8 cellular contexts compared by ENCODE assay signal in genomic region chr3:169147246-169148008, GRCh38.
A peak's percentile ranks its signal among the peaks of the same experiment; 100 is the strongest.
DNase-seq lines count a peak whose midpoint lies in the region; ATAC-seq and TF ChIP-seq lines count a peak whose summit lies in the region.

No MANE protein-coding gene starts in this region.

- H3K79me2 ChIP-seq in mesendoderm (ENCODE audit: control insufficient read depth, insufficient read depth, low read length): no peaks in the 10 kb centered on the region

- intact Hi-C loops in transverse colon (cut with DNase I; ENCODE audit: low total_unique reads): loop anchor here (5.0 kb wide), 1 partner anchor 515 kb away; the partner anchor contains the start of gene MECOM

- H3K4me3 ChIP-seq in mesendoderm (ENCODE audit: low read length): no peak overlapping the region
- peak overlapping the region; percentile 6 to 64 (median 48) for H3K4me3 ChIP-seq in transverse colon

- H3K4me1 ChIP-seq in mesendoderm (ENCODE audit: control insufficient read depth, low read depth, low read length) (peaks cover 2% of the 10 kb centered on the region), transverse colon (peaks cover 6 to 70% (median 30%) of the 10 kb centered on the region in 4 donors)

- no peak for TF ChIP-seq CTCF in transverse colon (IDR thresholded peaks at IDR 0.05)

- H3K27ac ChIP-seq in mesendoderm (ENCODE audit: low read depth, low read length): no peak overlapping the region
- peak overlapping the region; percentile 84 to 90 (median 88) for H3K27ac ChIP-seq in transverse colon

- in situ Hi-C loops in transverse colon (cut with MboI; ENCODE audit: low pct_ligation_motif_present in 1 of 4, low pct_unique_long_range_greater_than_20kb in 1 of 4, low sequenced_read_pairs in 3 of 4): loop anchor here in 2 of 4 donors (25.0 kb wide), 1 partner anchor 515 kb away; the partner anchor contains the start of gene MECOM (in 2 of the 2)

- no peaks in the 10 kb centered on the region for H3K79me1 ChIP-seq in mesendoderm (ENCODE audit: low read length)

- no peak overlapping the region for H3K27ac Mint-ChIP-seq in T-cell

- no peak overlapping the region for H2AK5ac ChIP-seq in mesendoderm (ENCODE audit: low read length)

- no peak overlapping the region for H3K18ac ChIP-seq in mesendoderm (ENCODE audit: low read length)

- no peaks in the 10 kb centered on the region for H3K9me3 ChIP-seq in transverse colon

- no peak overlapping the region for H3K23ac ChIP-seq in mesendoderm (ENCODE audit: low read length)

- H3K9me3 Mint-ChIP-seq in T-cell: peaks cover 0 to 2% (median 0%) of the 10 kb centered on the region in 3 donors

- CTCF ChIA-PET in T-cell (lab: Charles Lee): no interaction called here

- no peaks in the 10 kb centered on the region for H3K36me3 ChIP-seq in mesendoderm (ENCODE audit: control insufficient read depth, insufficient read depth, low read length)
- H3K36me3 ChIP-seq in transverse colon: no peaks in the 10 kb centered on the region

- no peak overlapping the region for H2BK5ac ChIP-seq in mesendoderm (ENCODE audit: low read length)

- ATAC-seq in T-cell (replicated peaks in 1 of 4) (no peak), HG03342 (IDR thresholded peaks at IDR 0.05; ENCODE audit: unreplicated experiment) (no peak)

- WGBS in mesendoderm (ENCODE audit: extremely low coverage, insufficient coverage, low lambda C conversion rate): no CpG with 5 or more reads among the region's 29 CpGs
- 1 to 3% methylated on average over 12 to 29 of the region's 29 CpGs for WGBS in transverse colon (ENCODE audit: low coverage in 1 of 2), 2 donors

- H4K5ac ChIP-seq in mesendoderm (ENCODE audit: low read length): no peak overlapping the region

- POLR2A ChIA-PET in T-cell (lab: Charles Lee): no interaction called here

- no peak overlapping the region for H3K4ac ChIP-seq in mesendoderm (ENCODE audit: low read depth, low read length)

- no peaks in the 10 kb centered on the region for H3K36me3 Mint-ChIP-seq in T-cell

- peaks cover 62 to 66% of the 10 kb centered on the region in 2 donors for H3K27me3 Mint-ChIP-seq in T-cell

- peak overlapping the region; percentile 46 for H3K56ac ChIP-seq in mesendoderm (ENCODE audit: low read length)

- peaks cover 28 to 30% (median 29%) of the 10 kb centered on the region in 3 donors for H3K4me1 Mint-ChIP-seq in T-cell

- no peak for TF ChIP-seq POLR2A in transverse colon (IDR thresholded peaks at IDR 0.05)

- no peak for TF ChIP-seq EP300 in transverse colon (IDR thresholded peaks at IDR 0.05; ENCODE audit: low read depth)

- peak overlapping the region; percentile 41 to 78 (median 59) for H3K4me3 Mint-ChIP-seq in T-cell

- DNase-seq in CMK (ENCODE audit: low read depth) (peak; percentile 45), HuH-7.5 (ENCODE audit: low spot score) (peak; percentile 43), T-cell (no peak), epidermal melanocyte (ENCODE audit: insufficient read length, low spot score) (peak; percentile 27), mesendoderm (peak; percentile 95), transverse colon (peak; percentile 60)
- no peak for DNase-seq in activated effector memory CD4-positive, alpha-beta T cell treated with Interleukin-2 at 50 U/mL for 16 hours

- peak overlapping the region; percentile 53 for H3K4me2 ChIP-seq in mesendoderm (ENCODE audit: low read length)

- H4K8ac ChIP-seq in mesendoderm (ENCODE audit: low read depth, low read length): peak overlapping the region; percentile 97

- H3K27me3 ChIP-seq in mesendoderm (ENCODE audit: insufficient read depth, low read length, poor library complexity) (no peaks in the 10 kb centered on the region), transverse colon (peaks cover 69% of the 10 kb centered on the region)

- no peak overlapping the region for H2BK120ac ChIP-seq in mesendoderm (ENCODE audit: low read depth, low read length)

- H3K9ac ChIP-seq in mesendoderm (ENCODE audit: low read length): peak overlapping the region; percentile 20

- H2BK15ac ChIP-seq in mesendoderm (replicated peaks; ENCODE audit: low read depth): no peak overlapping the region

Comparison
In these comparisons a context has a peak if more than half of its experiments do, and no peak if none do; other contexts are left out.
1. DNase-seq: peak in CMK (single experiment), HuH-7.5 (single experiment), epidermal melanocyte (single experiment), mesendoderm (single experiment) and transverse colon (single experiment); none in T-cell (0 of 34) and activated effector memory CD4-positive, alpha-beta T cell treated with Interleukin-2 at 50 U/mL for 16 hours (single experiment).